In the genomic region with DNA sequence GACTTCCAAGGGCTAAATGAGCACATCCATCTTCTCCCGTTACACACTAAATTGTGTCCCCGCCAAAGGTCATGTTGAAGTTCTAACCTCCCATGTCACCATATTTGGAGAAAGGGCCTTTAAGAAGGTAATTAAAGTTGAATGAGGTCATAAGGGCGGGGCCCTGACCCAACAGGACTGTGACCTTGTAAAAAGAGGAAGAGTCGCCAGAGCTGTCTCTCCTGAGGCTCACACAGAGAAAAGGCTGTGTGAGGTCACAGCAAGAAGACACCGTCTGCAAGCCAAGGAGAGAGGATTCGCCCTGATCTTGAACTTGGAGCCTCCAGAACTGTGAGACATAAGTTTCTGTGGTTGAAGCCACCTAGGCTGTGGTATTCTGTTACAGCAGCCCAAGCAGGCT, we compare ENCODE assay signal across 9 cellular contexts. TPM values are rescaled to one million over a fixed set of nuclear protein-coding genes. Genes with fewer than 3 reads are reported as not detected.
DNase-seq lines count a peak whose midpoint lies in the region; ATAC-seq and TF ChIP-seq lines count a peak whose summit lies in the region.
"Had no signal": no experiment of that assay in that cellular context is flagged by ENCODE, and none has a peak within 500 bp of the region (broad histone marks: within the 10 kb centered on the region; RNA-seq: fewer than 3 reads in every experiment).

No MANE protein-coding gene starts in this region.

- ATAC-seq in HG03439 (IDR thresholded peaks at IDR 0.05; ENCODE audit: unreplicated experiment): no peak

- H3K27ac ChIP-seq in thymus (ENCODE audit: low read depth) (peak overlapping the region; percentile 67), caudate nucleus (ENCODE audit: low read depth, low read length) (no peak overlapping the region)

- CTCF ChIA-PET in activated naive CD4-positive, alpha-beta T cell treated with anti-CD3 and anti-CD28 coated beads for 36 hours (lab: Charles Lee): interaction anchor here (0.6 to 3.7 kb wide), 9 partner anchors 9 to 359 kb away, joined by 3 to 25 read pairs (median 8); a partner anchor contains a TSS

- peaks cover 40% of the 10 kb centered on the region for H3K36me3 Mint-ChIP-seq in activated naive CD4-positive, alpha-beta T cell treated with anti-CD3 and anti-CD28 coated beads for 36 hours (ENCODE audit: low read depth)

- H3K4me1 Mint-ChIP-seq in activated naive CD4-positive, alpha-beta T cell treated with anti-CD3 and anti-CD28 coated beads for 36 hours (ENCODE audit: low read depth): peaks cover 94% of the 10 kb centered on the region

- peaks cover 15% of the 10 kb centered on the region for H3K9me3 Mint-ChIP-seq in activated naive CD4-positive, alpha-beta T cell treated with anti-CD3 and anti-CD28 coated beads for 36 hours

- no peaks in the 10 kb centered on the region for H3K27me3 Mint-ChIP-seq in activated naive CD4-positive, alpha-beta T cell treated with anti-CD3 and anti-CD28 coated beads for 36 hours (ENCODE audit: low read depth)

- H3K4me1 ChIP-seq in thymus (ENCODE audit: control insufficient read depth, insufficient read depth, low read length): peaks cover 4% of the 10 kb centered on the region

- intact Hi-C loops in activated naive CD4-positive, alpha-beta T cell treated with anti-CD3 and anti-CD28 coated beads for 36 hours (cut with micrococcal nuclease): loop anchor here (1.0 to 5.0 kb wide), 3 partner anchors 16 to 129 kb away; no protein-coding TSS in a partner anchor
- intact Hi-C loops in posterior cingulate gyrus (cut with DNase I): no loop called here

- peak; percentile 63 for DNase-seq in stimulated activated CD4-positive, alpha-beta T cell treated with anti-CD3 and anti-CD28 coated beads, Interleukin-15, amount 100 ng/mL, for 24 hours
- DNase-seq in stimulated activated CD4-positive, alpha-beta T cell treated with anti-CD3 and anti-CD28 coated beads, Interleukin-4, amount 100 ng/mL, for 4 hours: no peak
- peak; percentile 76 for DNase-seq in NB4 (ENCODE audit: low read depth)
- DNase-seq in activated naive CD4-positive, alpha-beta T cell treated with anti-CD3 and anti-CD28 coated beads for 36 hours: peak; percentile 76
- no peak for DNase-seq in caudate nucleus (lab: John Stamatoyannopoulos, UW)
- DNase-seq in posterior cingulate gyrus: no peak
- DNase-seq: hippocampal formation had no signal

- H3K9me3 ChIP-seq in thymus (ENCODE audit: control insufficient read depth): no peaks in the 10 kb centered on the region

- H3K4me3 ChIP-seq in NB4 (ENCODE audit: low read depth, low read length) (no peak overlapping the region), thymus (ENCODE audit: low read length) (no peak overlapping the region)

- no peaks in the 10 kb centered on the region for H3K27me3 ChIP-seq in thymus (ENCODE audit: control insufficient read depth, insufficient read depth)

- no peak for TF ChIP-seq CTCF in NB4 (IDR thresholded peaks at IDR 0.05; ENCODE audit: low read depth, low read length)

- WGBS in thymus: 82% methylated on average over 6 of the region's 6 CpGs

- H3K4me3 Mint-ChIP-seq in activated naive CD4-positive, alpha-beta T cell treated with anti-CD3 and anti-CD28 coated beads for 36 hours: peak overlapping the region; percentile 73

- TF ChIP-seq POLR2A in NB4 (IDR thresholded peaks at IDR 0.05; ENCODE audit: extremely low read depth, insufficient read length): no peak

- no peaks in the 10 kb centered on the region for H3K36me3 ChIP-seq in thymus (ENCODE audit: control insufficient read depth, insufficient read depth)

- H3K27ac Mint-ChIP-seq in activated naive CD4-positive, alpha-beta T cell treated with anti-CD3 and anti-CD28 coated beads for 36 hours: peak overlapping the region; percentile 91

RNA-seq across cellular contexts. Expression of a gene that starts 24.1 kb away (rescaled TPM):
- total RNA-seq in activated naive CD4-positive, alpha-beta T cell treated with anti-CD3 and anti-CD28 coated beads for 36 hours: 10 to 100 TPM; 40.4 to 41.7 TPM
- 13.8 TPM for polyA plus RNA-seq in thymus

RNA-seq across cellular contexts. Expression of a gene that starts 48.7 kb away (rescaled TPM):
- total RNA-seq in activated naive CD4-positive, alpha-beta T cell treated with anti-CD3 and anti-CD28 coated beads for 36 hours: 1,000 to 10,000 TPM; 1,772 to 1,864 TPM
- polyA plus RNA-seq in thymus: 5,628 TPM

Comparison
In these comparisons a context has a peak if more than half of its experiments do, and no peak if none do; other contexts are left out.
1. DNase-seq: peak in stimulated activated CD4-positive, alpha-beta T cell treated with anti-CD3 and anti-CD28 coated beads, Interleukin-15, amount 100 ng/mL, for 24 hours (single experiment), NB4 (single experiment) and activated naive CD4-positive, alpha-beta T cell treated with anti-CD3 and anti-CD28 coated beads for 36 hours (single experiment); none in stimulated activated CD4-positive, alpha-beta T cell treated with anti-CD3 and anti-CD28 coated beads, Interleukin-4, amount 100 ng/mL, for 4 hours (0 of 2), caudate nucleus (0 of 61) and posterior cingulate gyrus (0 of 10).